ENCODE assay signal across 7 cellular contexts in genomic region chr12:81797100-81797499, GRCh38. TPM values are rescaled to one million over a fixed set of nuclear protein-coding genes. Genes with fewer than 3 reads are reported as not detected.
DNase-seq lines count a peak whose midpoint lies in the region; ATAC-seq, FAIRE-seq and TF ChIP-seq lines count a peak whose summit lies in the region.

No MANE protein-coding gene starts in this region.

- BruUV-seq in HepG2 (replicated peaks; lab: Mats Ljungman, UMichigan) = no TSS peak

- no peaks in the 10 kb centered on the region for H3K79me2 ChIP-seq in HepG2 (ENCODE audit: insufficient read depth, low read length)

- intact Hi-C loops in HepG2 (cut with micrococcal nuclease; ENCODE audit: unreplicated experiment) = loop anchor here (10.0 kb wide), 2 partner anchors 152 to 352 kb away; no protein-coding TSS in a partner anchor
- intact Hi-C loops in tibial artery (cut with DNase I; ENCODE audit: low total_unique reads) = no loop called here

- no peak overlapping the region for H3K4me3 ChIP-seq in GM12865 (ENCODE audit: low read depth, low read length)
- H3K4me3 ChIP-seq in SK-N-MC = no peak overlapping the region
- H3K4me3 ChIP-seq in HepG2 (replicated peaks in 1 of 3; ENCODE audit: insufficient read depth in 1 of 3, low read depth in 2 of 3, low read length in 3 of 3) = no peak overlapping the region
- H3K4me3 ChIP-seq in tibial artery = no peak overlapping the region

- H3K36me3 ChIP-seq in SK-N-MC (ENCODE audit: insufficient read depth, low read length) (no peaks in the 10 kb centered on the region), HepG2 (replicated peaks in 1 of 2; ENCODE audit: control insufficient read depth in 1 of 2, insufficient read depth in 2 of 2, low read length in 2 of 2) (no peaks in the 10 kb centered on the region), tibial artery (no peaks in the 10 kb centered on the region)

- H4K20me1 ChIP-seq in HepG2 (ENCODE audit: insufficient read depth, low read length) = no peaks in the 10 kb centered on the region

- H3K9ac ChIP-seq in SK-N-MC (ENCODE audit: insufficient read length) = no peak overlapping the region
- no peak overlapping the region for H3K9ac ChIP-seq in HepG2 (ENCODE audit: insufficient read depth, low read depth, low read length)

- peak; percentile 8 for DNase-seq in GM12865 (ENCODE audit: low read depth)
- DNase-seq in SK-N-MC (ENCODE audit: low read depth, low spot score) = peak; percentile 39
- DNase-seq in HepG2 (ENCODE audit: low spot score) = peak; percentile 6
- DNase-seq in tibial artery = no peak
- DNase-seq in activated CD4-positive, CD25-positive, alpha-beta regulatory T cell (lab: John Stamatoyannopoulos, UW) = no peak

- TF ChIP-seq CTCF in GM12865 (IDR thresholded peaks at IDR 0.05; ENCODE audit: insufficient read depth, low read depth, low read length, missing control alignments) = peak; percentile 26
- TF ChIP-seq CTCF in HepG2 (CRISPR knock-in tag; IDR thresholded peaks at IDR 0.05) = no peak
- no peak for TF ChIP-seq CTCF in tibial artery (IDR thresholded peaks at IDR 0.05)

- ATAC-seq in HG02870 (IDR thresholded peaks at IDR 0.05; ENCODE audit: unreplicated experiment) (peak; percentile 61), HepG2 (peak; percentile 66), HG03135 (IDR thresholded peaks at IDR 0.05; ENCODE audit: unreplicated experiment) (no peak)

- H2AFZ ChIP-seq in HepG2 (ENCODE audit: low read length) = no peak overlapping the region

- FAIRE-seq in HepG2 (lab: Jason Lieb, UNC) = no peak

- H3K27ac ChIP-seq in SK-N-MC = no peak overlapping the region
- H3K27ac ChIP-seq in HepG2 (ENCODE audit: extremely low read length, insufficient read depth, low read length) = no peak overlapping the region
- H3K27ac ChIP-seq in tibial artery = no peak overlapping the region

- TF ChIP-seq POLR2A in HepG2 (IDR thresholded peaks at IDR 0.05; ENCODE audit: insufficient read depth in 1 of 2, low read depth in 2 of 2, low read length in 2 of 2) = no peak

- no peaks in the 10 kb centered on the region for H3K9me3 ChIP-seq in SK-N-MC (ENCODE audit: low read depth, low read length)
- no peaks in the 10 kb centered on the region for H3K9me3 ChIP-seq in HepG2 (ENCODE audit: low read length)
- no peaks in the 10 kb centered on the region for H3K9me3 ChIP-seq in tibial artery

- POLR2A ChIA-PET in HepG2 (lab: Yijun Ruan, JAX) = no interaction called here

- 0% methylated on average over 3 of the region's 3 CpGs for WGBS in HepG2 (ENCODE audit: low lambda C conversion rate)

- H3K4me1 ChIP-seq in HepG2 (ENCODE audit: insufficient read depth, low read length) = no peaks in the 10 kb centered on the region
- H3K4me1 ChIP-seq in tibial artery = peaks cover 0 to 20% (median 6%) of the 10 kb centered on the region in 4 donors

- TF ChIP-seq EP300 in HepG2 (IDR thresholded peaks at IDR 0.05; ENCODE audit: low read depth in 2 of 2, low read length in 2 of 2) (no peak), HepG2 (CRISPR knock-in tag; IDR thresholded peaks at IDR 0.05; ENCODE audit: borderline replicate concordance) (no peak)

- H3K27me3 ChIP-seq in HepG2 (ENCODE audit: control insufficient read depth in 1 of 2, insufficient read depth in 2 of 2, low read length in 2 of 2) (no peaks in the 10 kb centered on the region), tibial artery (no peaks in the 10 kb centered on the region)

- H3K4me2 ChIP-seq in HepG2 (ENCODE audit: low read depth, low read length) = no peak overlapping the region

- in situ Hi-C loops in HepG2 (cut with HindIII; ENCODE audit: extremely low pct_ligation_motif_present, low pct_unique_long_range_greater_than_20kb) = no loop called here

- CTCF ChIA-PET in HepG2 (lab: Yijun Ruan, JAX; ENCODE audit: low intra/inter-chr PET ratio, low total read pairs) = interaction anchor here (0.9 kb wide), 1 partner anchor 152 kb away, joined by 3 read pairs; no protein-coding TSS in a partner anchor

- TF ChIP-seq RAD21 in HepG2 (CRISPR knock-in tag; IDR thresholded peaks at IDR 0.05) = no peak

TF ChIP-seq in HepG2, 621 proteins besides CTCF, POLR2A, EP300 and RAD21:
- TF ChIP-seq SIN3A (IDR thresholded peaks at IDR 0.05; ENCODE audit: borderline replicate concordance, low read depth, low read length) (no peak), ZNF557 (CRISPR knock-in tag; IDR thresholded peaks at IDR 0.05) (no peak), ZNF253 (CRISPR knock-in tag; IDR thresholded peaks at IDR 0.05; ENCODE audit: borderline replicate concordance) (no peak)

RNA-seq across cellular contexts. Expression of gene PPFIA2, which starts 38.0 kb away (rescaled TPM):
- total RNA-seq in HepG2 (2016; rRNA removed; fragmentation: Illumina TruSeq; extraction: Trizol) = not detected in 2 replicates
- total RNA-seq in HepG2 (2016; cell fraction: cytosol; rRNA removed; fragmentation: Illumina TruSeq; extraction: Trizol; ENCODE audit: low read depth) = not detected in 2 replicates
- not detected in 2 replicates for total RNA-seq in HepG2 (2016; cell fraction: insoluble cytoplasmic fraction; rRNA removed; fragmentation: Illumina TruSeq; extraction: Trizol)
- not detected in 2 replicates for total RNA-seq in HepG2 (2016; cell fraction: membrane; rRNA removed; fragmentation: Illumina TruSeq; extraction: Trizol)
- total RNA-seq in HepG2 (2016; cell fraction: nucleus; rRNA removed; fragmentation: Illumina TruSeq; extraction: Trizol) = not detected in 2 replicates
- polyA plus RNA-seq in HepG2 (2011; rRNA removed) = 0.05 TPM in 1 of 2 replicates, not detected in the other
- not detected in 2 replicates for polyA plus RNA-seq in HepG2 (2011; cell fraction: cytosol; rRNA removed)
- polyA plus RNA-seq in HepG2 (2011; cell fraction: nucleus; rRNA removed) = not detected in 2 replicates
- polyA plus RNA-seq in HepG2 (2012) = 0.17 TPM in 1 of 2 replicates, not detected in the other
- not detected in 2 replicates for polyA plus RNA-seq in HepG2 (2016; cell fraction: cytosol; fragmentation: Illumina TruSeq; extraction: Trizol; ENCODE audit: low read depth)
- not detected in 2 replicates for polyA plus RNA-seq in HepG2 (2016; cell fraction: insoluble cytoplasmic fraction; fragmentation: Illumina TruSeq; extraction: Trizol; ENCODE audit: low read depth)
- not detected in 2 replicates for polyA plus RNA-seq in HepG2 (2016; cell fraction: membrane; fragmentation: Illumina TruSeq; extraction: Trizol; ENCODE audit: low read depth)
- polyA plus RNA-seq in HepG2 (2016; cell fraction: nucleus; fragmentation: Illumina TruSeq; extraction: Trizol; ENCODE audit: insufficient read depth, low read depth) = not detected in 2 replicates
- not detected in 2 replicates for polyA minus RNA-seq in HepG2 (2011; rRNA and poly(A)+ RNA removed; ENCODE audit: low replicate concordance)
- polyA minus RNA-seq in HepG2 (2011; cell fraction: cytosol; rRNA and poly(A)+ RNA removed) = not detected in 2 replicates
- polyA minus RNA-seq in HepG2 (2011; cell fraction: nucleus; rRNA and poly(A)+ RNA removed) = 0.12 and 0.13 TPM in 2 replicates

Comparison
In these comparisons a context has a peak if more than half of its experiments do, and no peak if none do; other contexts are left out.
1. DNase-seq: peak in GM12865 (single experiment), SK-N-MC (single experiment) and HepG2 (single experiment); none in tibial artery (0 of 2) and activated CD4-positive, CD25-positive, alpha-beta regulatory T cell (0 of 4).